ENCODE assay signal across 25 cellular contexts in the genomic region with DNA sequence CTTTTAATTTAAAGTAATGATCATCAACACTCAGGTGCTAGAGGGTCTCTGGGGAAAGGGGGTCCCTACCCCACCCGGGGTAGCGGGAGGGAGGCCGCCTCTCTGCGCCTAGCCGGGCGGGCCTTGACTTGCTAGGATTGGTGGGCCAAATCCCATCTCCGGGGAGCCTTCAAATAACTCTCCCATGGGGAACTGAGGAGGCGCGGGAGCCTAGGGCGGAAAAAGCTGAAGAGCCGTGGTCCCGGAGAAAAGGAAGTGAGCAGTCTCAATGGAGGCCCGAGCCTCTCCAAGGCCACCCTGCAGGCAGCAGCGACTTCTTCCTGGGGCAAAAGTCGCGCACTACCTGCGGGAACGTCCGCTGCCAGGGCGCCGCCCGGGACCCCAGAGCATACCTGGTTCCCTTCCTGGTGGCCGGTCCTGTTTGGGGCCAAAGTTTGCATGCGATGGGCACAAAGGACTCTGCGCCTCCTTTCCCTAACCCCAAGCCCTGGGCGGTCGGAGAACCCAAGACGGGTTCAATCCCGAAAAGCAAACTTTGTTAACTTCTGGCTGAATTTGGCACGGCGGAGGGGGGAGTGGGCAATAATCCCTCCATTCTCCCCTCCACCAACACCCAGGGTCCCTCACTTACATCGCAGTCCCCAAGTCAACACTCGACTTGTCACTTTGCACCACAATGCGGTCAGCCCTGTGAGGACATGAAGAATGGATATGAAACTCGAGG. TPM values are rescaled to one million over a fixed set of nuclear protein-coding genes. Genes with fewer than 3 reads are reported as not detected.
DNase-seq lines count a peak whose midpoint lies in the region; ATAC-seq and TF ChIP-seq lines count a peak whose summit lies in the region.
"Had no signal": no experiment of that assay in that cellular context is flagged by ENCODE, and none has a peak within 500 bp of the region (broad histone marks: within the 10 kb centered on the region; RNA-seq: fewer than 3 reads in every experiment).

No MANE protein-coding gene starts in this region.

- no peak overlapping the region for H3K4me3 Mint-ChIP-seq in endothelial cell (ENCODE audit: unreplicated experiment)
- peak overlapping the region; percentile 57 to 83 (median 77) for H3K4me3 Mint-ChIP-seq in nephron
- no peak overlapping the region for H3K4me3 Mint-ChIP-seq in Calu3 (ENCODE audit: low read depth, unreplicated experiment)
- H3K4me3 Mint-ChIP-seq: activated B cell treated with CpG ODN at 0.5 μM for 24 hours; activated naive CD8-positive, alpha-beta T cell; CD8-positive, alpha-beta T cell had no signal

- no peak for TF ChIP-seq CTCF in endothelial cell (IDR thresholded peaks at IDR 0.05; ENCODE audit: unreplicated experiment)
- no peak for TF ChIP-seq CTCF in nephron (IDR thresholded peaks at IDR 0.05; ENCODE audit: unreplicated experiment in 3 of 3)
- no peak for TF ChIP-seq CTCF in RWPE1 (conservative IDR thresholded peaks at IDR 0.05; ENCODE audit: low read depth)
- no peak for TF ChIP-seq CTCF in Calu3 (IDR thresholded peaks at IDR 0.05; ENCODE audit: unreplicated experiment)

- CTCF ChIA-PET in RWPE1 (lab: Yijun Ruan, JAX) (interaction anchor here (0.7 kb wide), 1 partner anchor 15 kb away, joined by 3 read pairs; no protein-coding TSS in a partner anchor), Calu3 (lab: Charles Lee) (no interaction called here)

- DNase-seq in Right ventricle myocardium inferior (ENCODE audit: missing footprints) = peak; percentile 25
- DNase-seq in cardiac septum (ENCODE audit: low spot score) = no peak
- DNase-seq in endothelial cell (ENCODE audit: low spot score) = no peak
- no peak for DNase-seq in RWPE1 (ENCODE audit: low spot score)
- DNase-seq in Calu3 = no peak
- DNase-seq in NCI-H446 treated with DMSO at 0.1 percent for 48 hours (lab: John Stamatoyannopoulos, UW) = no peak
- DNase-seq: 8988T; activated B cell treated with CpG ODN at 0.5 μM for 24 hours; caudate nucleus; CD8-positive, alpha-beta T cell; GDM1; NCI-H1092; NCI-H187 treated with DMSO at 0.1 percent for 48 hours; NCI-H774; sigmoid colon; stimulated activated CD8-positive, alpha-beta memory T cell treated with anti-CD3 and anti-CD28 coated beads, Interleukin-4, amount 100 ng/mL, for 48 hours; T-helper 9 cell; transverse colon had no signal

- H3K36me3 Mint-ChIP-seq in endothelial cell (ENCODE audit: low read depth, unreplicated experiment) (no peaks in the 10 kb centered on the region), nephron (ENCODE audit: low read depth) (no peaks in the 10 kb centered on the region), Calu3 (ENCODE audit: insufficient read depth, unreplicated experiment) (peaks cover 18% of the 10 kb centered on the region)
- H3K36me3 Mint-ChIP-seq: activated naive CD8-positive, alpha-beta T cell; CD8-positive, alpha-beta T cell had no signal

- H3K4me1 Mint-ChIP-seq in endothelial cell (ENCODE audit: unreplicated experiment) (peaks cover 18% of the 10 kb centered on the region), nephron (peaks cover 15% of the 10 kb centered on the region), Calu3 (ENCODE audit: low read depth, unreplicated experiment) (no peaks in the 10 kb centered on the region)

- H3K27me3 Mint-ChIP-seq in endothelial cell (ENCODE audit: unreplicated experiment) = peaks cover 32% of the 10 kb centered on the region
- peaks cover 100% of the 10 kb centered on the region for H3K27me3 Mint-ChIP-seq in nephron (ENCODE audit: low read depth)
- peaks cover 13% of the 10 kb centered on the region for H3K27me3 Mint-ChIP-seq in Calu3 (ENCODE audit: unreplicated experiment)

- intact Hi-C loops in Right ventricle myocardium inferior (cut with DNase I) (no loop called here), cardiac septum (cut with DNase I) (no loop called here), Calu3 (cut with micrococcal nuclease; ENCODE audit: unreplicated experiment) (no loop called here)

- H3K9me3 Mint-ChIP-seq in endothelial cell (ENCODE audit: unreplicated experiment) (no peaks in the 10 kb centered on the region), nephron (peaks cover 3% of the 10 kb centered on the region), Calu3 (ENCODE audit: low read depth, unreplicated experiment) (no peaks in the 10 kb centered on the region)
- H3K9me3 Mint-ChIP-seq: activated B cell treated with CpG ODN at 0.5 μM for 24 hours; CD8-positive, alpha-beta T cell; naive thymus-derived CD8-positive, alpha-beta T cell had no signal

- H3K27ac Mint-ChIP-seq in endothelial cell (ENCODE audit: unreplicated experiment) = peak overlapping the region; percentile 61
- H3K27ac Mint-ChIP-seq in nephron = no peak overlapping the region
- no peak overlapping the region for H3K27ac Mint-ChIP-seq in Calu3 (ENCODE audit: unreplicated experiment)
- H3K27ac Mint-ChIP-seq: activated B cell treated with CpG ODN at 0.5 μM for 24 hours; activated naive CD8-positive, alpha-beta T cell; CD8-positive, alpha-beta T cell; naive thymus-derived CD8-positive, alpha-beta T cell had no signal

- ATAC-seq in Right ventricle myocardium inferior = no peak
- ATAC-seq in SK-N-SH treated with all-trans-retinoic acid at 6 μM for 48 hours = no peak
- ATAC-seq: CD8-positive, alpha-beta T cell; naive thymus-derived CD8-positive, alpha-beta T cell had no signal

- BruUV-seq in Calu3 (replicated peaks; lab: Mats Ljungman, UMichigan) = no TSS peak

- POLR2A ChIA-PET in RWPE1 (lab: Yijun Ruan, JAX; ENCODE audit: low non-redundant PET) = no interaction called here

- H3K27ac ChIP-seq in RWPE1 = no peak overlapping the region
- H3K27ac ChIP-seq: ascending aorta, sigmoid colon, transverse colon had no signal

TF ChIP-seq in SK-N-SH treated with all-trans-retinoic acid at 6 μM for 48 hours, 23 proteins besides CTCF, POLR2A, EP300 and RAD21:
- TF ChIP-seq TCF4 (CRISPR knock-in tag; IDR thresholded peaks at IDR 0.05; ENCODE audit: borderline replicate concordance) (no peak), ZFP30 (CRISPR knock-in tag; IDR thresholded peaks at IDR 0.05) (no peak), ZFP3 (CRISPR knock-in tag; IDR thresholded peaks at IDR 0.05) (no peak), ISL1 (CRISPR knock-in tag; IDR thresholded peaks at IDR 0.05) (no peak), SNAI2 (CRISPR knock-in tag; IDR thresholded peaks at IDR 0.05) (no peak)

RNA-seq across cellular contexts. Expression of a gene that starts 13.6 kb away (rescaled TPM):
- total RNA-seq in Right ventricle myocardium inferior (not detected), cardiac septum (0.13 TPM), endothelial cell (ENCODE audit: unreplicated experiment) (0.87 TPM), Calu3 (2022) (2.3 TPM in 2 replicates)
- total RNA-seq: activated B cell treated with CpG ODN at 0.5 μM for 24 hours; ascending aorta; CD8-positive, alpha-beta T cell; endothelial cell of umbilical vein; left lobe of liver; naive thymus-derived CD8-positive, alpha-beta T cell; sigmoid colon; transverse colon had no signal

Comparison
In these comparisons a context has a peak if more than half of its experiments do, and no peak if none do; other contexts are left out.
1. H3K4me3 Mint-ChIP-seq: peak in nephron (3 of 3); none in endothelial cell (single experiment) and Calu3 (single experiment).